Comparison of ENCODE assay signal across 15 cellular contexts in genomic region chr11:11296434-11296833, GRCh38. TPM values are rescaled to one million over a fixed set of nuclear protein-coding genes. Genes with fewer than 3 reads are reported as not detected.
A peak's percentile ranks its signal among the peaks of the same experiment; 100 is the strongest.
DNase-seq lines count a peak whose midpoint lies in the region; ATAC-seq lines count a peak whose summit lies in the region.
"Had no signal": no experiment of that assay in that cellular context is flagged by ENCODE, and none has a peak within 500 bp of the region (broad histone marks: within the 10 kb centered on the region; RNA-seq: fewer than 3 reads in every experiment).

No MANE protein-coding gene starts in this region.

- DNase-seq in NCI-H82 (lab: John Stamatoyannopoulos, UW) (peak; percentile 30), NCI-H82 treated with DMSO at 0.1 percent for 48 hours (lab: John Stamatoyannopoulos, UW; ENCODE audit: unreplicated experiment) (no peak), NCI-H128 (lab: John Stamatoyannopoulos, UW; ENCODE audit: unreplicated experiment) (peak; percentile 70), NCI-H2227 (lab: John Stamatoyannopoulos, UW; ENCODE audit: unreplicated experiment) (peak; percentile 80), left ventricle myocardium superior (no peak), HPDE6-E6E7 (ENCODE audit: extremely low spot score) (no peak), AML-193 (lab: John Stamatoyannopoulos, UW) (no peak), germinal center (ENCODE audit: low spot score) (no peak)
- DNase-seq: C1 segment of cervical spinal cord, GM23248, NCI-H1048, NCI-H2171, NCI-H774, SW 1271 had no signal

- intact Hi-C loops in left ventricle myocardium superior (cut with micrococcal nuclease): no loop called here

- peak; percentile 90 for ATAC-seq in left ventricle myocardium superior
- ATAC-seq: K562 had no signal

RNA-seq across cellular contexts. Expression of gene CSNK2A3, which starts 56.6 kb away (rescaled TPM):
- 1.1 TPM for total RNA-seq in left ventricle myocardium superior

Comparison
In these comparisons a context has a peak if more than half of its experiments do, and no peak if none do; other contexts are left out.
1. DNase-seq: peak in NCI-H82 (single experiment), NCI-H128 (single experiment) and NCI-H2227 (single experiment); none in NCI-H82 treated with DMSO at 0.1 percent for 48 hours (single experiment), left ventricle myocardium superior (single experiment), HPDE6-E6E7 (single experiment), AML-193 (0 of 2) and germinal center (single experiment).